ENCODE assay signal across 1 cellular context in genomic region chr20:56362833-56363413, GRCh38.
TF ChIP-seq lines count a peak whose summit lies in the region.

No MANE protein-coding gene starts in this region.

TF ChIP-seq in K562, 482 proteins besides CTCF, POLR2A, EP300 and RAD21 (continued from another document and continues in another):
- TF ChIP-seq ZNF639 (CRISPR knock-in tag; conservative IDR thresholded peaks at IDR 0.05 in 1 of 2, IDR thresholded peaks at IDR 0.05 in 1 of 2) (peak in 1 of 2 experiments; percentile 78; a peak in 2 of 4 replicates), ZNF224 (CRISPR knock-in tag; IDR thresholded peaks at IDR 0.05) (no peak), SREBF2 (CRISPR knock-in tag; IDR thresholded peaks at IDR 0.05) (no peak), SFPQ (IDR thresholded peaks at IDR 0.05; ENCODE audit: low read depth, low read length) (no peak), ZNF696 (CRISPR knock-in tag; conservative IDR thresholded peaks at IDR 0.05) (no peak), RFX1 (IDR thresholded peaks at IDR 0.05) (no peak), DMBX1 (CRISPR knock-in tag; IDR thresholded peaks at IDR 0.05; ENCODE audit: borderline replicate concordance) (peak; percentile 95), HDAC2 (IDR thresholded peaks at IDR 0.05) (peak; percentile 78; the same call in 1 of the 2 replicates), SOX6 (IDR thresholded peaks at IDR 0.05) (peak; percentile 92), FOXP1 (CRISPR knock-in tag; IDR thresholded peaks at IDR 0.05) (no peak), PTRF (tag; IDR thresholded peaks at IDR 0.05) (no peak), KLF6 (CRISPR knock-in tag; IDR thresholded peaks at IDR 0.05; ENCODE audit: borderline replicate concordance) (peak; percentile 42; the same call in 1 of the 2 replicates), SETDB1 (IDR thresholded peaks at IDR 0.05; ENCODE audit: low read length) (no peak), ZBTB49 (CRISPR knock-in tag; IDR thresholded peaks at IDR 0.05; ENCODE audit: borderline replicate concordance) (no peak), MBD1 (CRISPR knock-in tag; IDR thresholded peaks at IDR 0.05) (no peak), PHB2 (IDR thresholded peaks at IDR 0.05; ENCODE audit: low read depth) (peak; percentile 94), POU5F1 (IDR thresholded peaks at IDR 0.05; ENCODE audit: borderline replicate concordance, low read depth, low read length, partially characterized antibody) (no peak), ZNF311 (CRISPR knock-in tag; IDR thresholded peaks at IDR 0.05) (peak; percentile 62; the same call in 1 of the 2 replicates), RREB1 (CRISPR knock-in tag; IDR thresholded peaks at IDR 0.05) (no peak), TBP (optimal IDR thresholded peaks at IDR 0.05; ENCODE audit: low read depth, low read length) (no peak), MAZ (CRISPR knock-in tag; conservative IDR thresholded peaks at IDR 0.05 in 1 of 2, IDR thresholded peaks at IDR 0.05 in 1 of 2) (peak; percentile 80 to 87), ZMIZ1 (IDR thresholded peaks at IDR 0.05; ENCODE audit: low read depth in 2 of 2, low read length in 2 of 2) (peak in 1 of 2 experiments; percentile 95; a peak in 2 of 4 replicates), NONO (IDR thresholded peaks at IDR 0.05; ENCODE audit: low read depth in 2 of 2, low read length in 1 of 2) (peak in 1 of 2 experiments; percentile 90; a peak in 2 of 4 replicates), ZBTB33 (CRISPR knock-in tag; IDR thresholded peaks at IDR 0.05) (no peak), ZBTB11 (CRISPR knock-in tag; IDR thresholded peaks at IDR 0.05) (peak in 1 of 3 experiments; percentile 78; a peak in 2 of 6 replicates), ZFP91 (CRISPR knock-in tag; IDR thresholded peaks at IDR 0.05) (no peak), NRF1 (conservative IDR thresholded peaks at IDR 0.05 in 1 of 2, IDR thresholded peaks at IDR 0.05 in 1 of 2) (0 out of 4 replicates have a peak, but pooled peaks of 1 of the 2 experiments have one; percentile 8)
